ENCODE assay signal across 32 cellular contexts in genomic region chr20:46743088-46743487, GRCh38. TPM values are rescaled to one million over a fixed set of nuclear protein-coding genes. Genes with fewer than 3 reads are reported as not detected.
"Had no signal": no experiment of that assay in that cellular context is flagged by ENCODE, and none has a peak within 500 bp of the region (broad histone marks: within the 10 kb centered on the region; RNA-seq: fewer than 3 reads in every experiment).

No MANE protein-coding gene starts in this region.

- H3K27me3 ChIP-seq: colonic mucosa, pancreas, right lobe of liver, testis had no signal

- H3K36me3 ChIP-seq: colonic mucosa, esophagus muscularis mucosa, gastroesophageal sphincter, heart right ventricle, left lung, neutrophil, pancreas, right lobe of liver, tibial nerve, upper lobe of right lung, uterus had no signal

- FAIRE-seq: endothelial cell of umbilical vein, kidney, pancreas, small intestine had no signal

- H3K36me3 Mint-ChIP-seq: stimulated activated effector memory CD8-positive, alpha-beta T cell treated with anti-CD3 and anti-CD28 coated beads, Interleukin-12 subunit alpha, Interleukin-12 subunit beta, amount 100 ng/mL, for 72 hours had no signal

- H3K9me3 ChIP-seq: colonic mucosa, esophagus muscularis mucosa, gastroesophageal sphincter, heart right ventricle, left lung, neutrophil, pancreas, right lobe of liver, testis, tibial nerve, upper lobe of right lung, uterus had no signal

- H3K4me1 Mint-ChIP-seq: stimulated activated effector memory CD8-positive, alpha-beta T cell treated with anti-CD3 and anti-CD28 coated beads, Interleukin-12 subunit alpha, Interleukin-12 subunit beta, amount 100 ng/mL, for 72 hours had no signal

- H3K27ac ChIP-seq: colonic mucosa, esophagus muscularis mucosa, foreskin keratinocyte, gastroesophageal sphincter, heart right ventricle, left lung, neutrophil, pancreas, right lobe of liver, testis, tibial nerve, upper lobe of right lung, uterus had no signal

- H3K4me3 Mint-ChIP-seq: dendritic cell treated with granulocyte-macrophage colony-stimulating factor and Interleukin-4, amounts not matched to agents 40 ng/mL and 50 ng/mL, for 4 days; naive thymus-derived CD4-positive, alpha-beta T cell; nephron progenitor cell; stimulated activated effector memory CD8-positive, alpha-beta T cell treated with anti-CD3 and anti-CD28 coated beads, Interleukin-12 subunit alpha, Interleukin-12 subunit beta, amount 100 ng/mL, for 72 hours had no signal

- ATAC-seq: foreskin keratinocyte; gastroesophageal sphincter; left lung; naive thymus-derived CD4-positive, alpha-beta T cell; pancreas; right lobe of liver; stimulated activated effector memory CD8-positive, alpha-beta T cell treated with anti-CD3 and anti-CD28 coated beads, Interleukin-12 subunit alpha, Interleukin-12 subunit beta, amount 100 ng/mL, for 72 hours; stimulated activated naive CD8-positive, alpha-beta T cell treated with anti-CD3 and anti-CD28 coated beads, Interleukin-15, Interleukin-2, amounts not matched to agents 100 U/mL and 50 U/mL, for 24 hours; upper lobe of right lung had no signal

- H3K9me3 Mint-ChIP-seq: dendritic cell treated with granulocyte-macrophage colony-stimulating factor and Interleukin-4, amounts not matched to agents 40 ng/mL and 50 ng/mL, for 4 days; nephron progenitor cell; stimulated activated effector memory CD8-positive, alpha-beta T cell treated with anti-CD3 and anti-CD28 coated beads, Interleukin-12 subunit alpha, Interleukin-12 subunit beta, amount 100 ng/mL, for 72 hours had no signal

- H3K4me3 ChIP-seq: colonic mucosa, esophagus muscularis mucosa, gastroesophageal sphincter, heart right ventricle, left lung, pancreas, right lobe of liver, testis, tibial nerve, upper lobe of right lung, uterus had no signal

- H3K27ac Mint-ChIP-seq: dendritic cell treated with granulocyte-macrophage colony-stimulating factor and Interleukin-4, amounts not matched to agents 40 ng/mL and 50 ng/mL, for 4 days; naive thymus-derived CD4-positive, alpha-beta T cell; nephron progenitor cell; progenitor cell of endocrine pancreas; stimulated activated effector memory CD8-positive, alpha-beta T cell treated with anti-CD3 and anti-CD28 coated beads, Interleukin-12 subunit alpha, Interleukin-12 subunit beta, amount 100 ng/mL, for 72 hours had no signal

- DNase-seq: central memory CD4-positive, alpha-beta T cell; colonic mucosa; effector CD8-positive, alpha-beta T cell; foreskin keratinocyte; glutamatergic neuron; heart right ventricle; hippocampal formation; kidney; left lung; mesenchymal stem cell; midbrain; naive thymus-derived CD4-positive, alpha-beta T cell; nephron progenitor cell; pancreas; right lobe of liver; small intestine; stimulated activated CD4-positive, alpha-beta T cell treated with anti-CD3 and anti-CD28 coated beads, Interleukin-12 subunit alpha, Interleukin-12 subunit beta, amount 100 ng/mL, for 4 hours; stimulated activated CD4-positive, alpha-beta T cell treated with anti-CD3 and anti-CD28 coated beads, Interleukin-1b, Interleukin-23, amount 100 ng/mL, for 48 hours; stimulated activated CD4-positive, alpha-beta T cell treated with anti-CD3 and anti-CD28 coated beads, Interleukin-4, amount 100 ng/mL, for 1 hour; stimulated activated naive CD8-positive, alpha-beta T cell treated with anti-CD3 and anti-CD28 coated beads, Interleukin-15, Interleukin-2, amounts not matched to agents 100 U/mL and 50 U/mL, for 24 hours; substantia nigra; testis; upper lobe of right lung; uterus had no signal

- H3K4me1 ChIP-seq: colonic mucosa, esophagus muscularis mucosa, gastroesophageal sphincter, heart right ventricle, pancreas, right lobe of liver, testis, upper lobe of right lung, uterus had no signal

RNA-seq across cellular contexts. Expression of gene SLC2A10, which starts 33.6 kb away (rescaled TPM):
- polyA plus RNA-seq: naive thymus-derived CD4-positive, alpha-beta T cell had no signal
